ENCODE assay signal across 8 cellular contexts in the genomic region with DNA sequence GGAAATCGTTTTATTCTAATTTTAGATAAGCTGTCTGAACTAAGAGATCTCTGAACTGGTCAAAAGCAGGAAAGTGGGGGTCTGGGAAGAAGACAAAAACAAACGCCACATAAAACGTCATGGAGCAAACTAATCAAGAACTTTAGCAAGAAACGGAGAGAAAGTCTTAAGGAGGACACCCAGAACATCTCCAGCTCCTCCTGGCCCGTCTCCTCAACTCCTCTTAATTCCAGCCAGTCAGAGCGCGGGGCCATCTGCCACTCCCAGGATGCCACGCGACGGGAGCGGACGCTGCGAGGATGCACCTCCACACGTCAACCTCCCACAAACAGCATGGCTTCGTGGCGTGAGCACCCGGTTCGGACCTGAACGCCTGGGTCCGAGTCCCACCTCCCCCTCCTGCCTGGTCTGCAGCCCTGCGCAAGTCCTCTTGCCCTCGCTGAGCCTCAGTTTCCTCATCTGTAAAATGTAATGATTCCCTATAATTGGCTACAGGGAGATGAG. TPM values are rescaled to one million over a fixed set of nuclear protein-coding genes. Genes with fewer than 3 reads are reported as not detected.
A peak's percentile ranks its signal among the peaks of the same experiment; 100 is the strongest.
DNase-seq lines count a peak whose midpoint lies in the region; ATAC-seq and TF ChIP-seq lines count a peak whose summit lies in the region.

No MANE protein-coding gene starts in this region.

- peaks cover 29% of the 10 kb centered on the region for H3K27me3 Mint-ChIP-seq in activated CD4-positive, alpha-beta T cell treated with anti-CD3 and anti-CD28 coated beads, Interleukin-2, amount 10 ng/mL, durations not matched to agents 7 days and 5 days

- TF ChIP-seq CTCF in GM12875 (IDR thresholded peaks at IDR 0.05; ENCODE audit: borderline replicate concordance, insufficient read depth, low read depth, low read length), result no peak
- no peak for TF ChIP-seq CTCF in coronary artery (IDR thresholded peaks at IDR 0.05)

- CTCF ChIA-PET in activated CD4-positive, alpha-beta T cell treated with anti-CD3 and anti-CD28 coated beads, Interleukin-2, amount 10 ng/mL, durations not matched to agents 7 days and 5 days (lab: Charles Lee), result no interaction called here

- peak overlapping the region; percentile 98 for H3K27ac Mint-ChIP-seq in activated CD4-positive, alpha-beta T cell treated with anti-CD3 and anti-CD28 coated beads, Interleukin-2, amount 10 ng/mL, durations not matched to agents 7 days and 5 days

- H3K9me3 Mint-ChIP-seq in activated CD4-positive, alpha-beta T cell treated with anti-CD3 and anti-CD28 coated beads, Interleukin-2, amount 10 ng/mL, durations not matched to agents 7 days and 5 days, result no peaks in the 10 kb centered on the region

- ATAC-seq in HG03342 (IDR thresholded peaks at IDR 0.05; ENCODE audit: unreplicated experiment), result peak; percentile 33
- ATAC-seq in left lobe of liver, result peak; percentile 43
- no peak for ATAC-seq in GM18870 (IDR thresholded peaks at IDR 0.05; ENCODE audit: unreplicated experiment)

- DNase-seq in NCI-H526 (lab: John Stamatoyannopoulos, UW) (peak; percentile 34 to 75), coronary artery (ENCODE audit: low spot score) (peak; percentile 85), left lobe of liver (ENCODE audit: low spot score) (peak; percentile 75)
- DNase-seq in activated CD4-positive, alpha-beta T cell treated with anti-CD3 and anti-CD28 coated beads, Interleukin-2, amount 10 ng/mL, durations not matched to agents 7 days and 5 days, result peak; percentile 83
- DNase-seq in stimulated activated CD4-positive, alpha-beta T cell treated with anti-CD3 and anti-CD28 coated beads, Interleukin-2, amount 100 ng/mL, for 4 hours (ENCODE audit: low read depth), result peak; percentile 56

- H3K36me3 Mint-ChIP-seq in activated CD4-positive, alpha-beta T cell treated with anti-CD3 and anti-CD28 coated beads, Interleukin-2, amount 10 ng/mL, durations not matched to agents 7 days and 5 days (ENCODE audit: low read depth), result peaks cover 9% of the 10 kb centered on the region

- peaks cover 45% of the 10 kb centered on the region for H3K4me1 Mint-ChIP-seq in activated CD4-positive, alpha-beta T cell treated with anti-CD3 and anti-CD28 coated beads, Interleukin-2, amount 10 ng/mL, durations not matched to agents 7 days and 5 days

- peak overlapping the region; percentile 99 for H3K4me3 Mint-ChIP-seq in activated CD4-positive, alpha-beta T cell treated with anti-CD3 and anti-CD28 coated beads, Interleukin-2, amount 10 ng/mL, durations not matched to agents 7 days and 5 days

- H3K4me3 ChIP-seq in GM12875 (ENCODE audit: low read depth, low read length) (peak overlapping the region; percentile 89), coronary artery (peak overlapping the region; percentile 85)

- POLR2A ChIA-PET in activated CD4-positive, alpha-beta T cell treated with anti-CD3 and anti-CD28 coated beads, Interleukin-2, amount 10 ng/mL, durations not matched to agents 7 days and 5 days (lab: Charles Lee), result interaction anchor here (0.5 to 0.7 kb wide), 3 partner anchors 9 to 80 kb away, joined by 3 to 8 read pairs (median 3); no protein-coding TSS in a partner anchor

- peak overlapping the region; percentile 66 to 95 for H3K27ac ChIP-seq in coronary artery

RNA-seq across cellular contexts. Expression of gene MMS19, which starts 0.6 kb away (rescaled TPM):
- total RNA-seq in activated CD4-positive, alpha-beta T cell treated with anti-CD3 and anti-CD28 coated beads, Interleukin-2, amount 10 ng/mL, durations not matched to agents 7 days and 5 days, result 10 to 100 TPM; 64.7 to 68.6 TPM
- 20.7 TPM for total RNA-seq in left lobe of liver

RNA-seq across cellular contexts. Expression of gene UBTD1, which starts 1.1 kb away (rescaled TPM):
- under 1 TPM; 0.50 to 0.72 TPM for total RNA-seq in activated CD4-positive, alpha-beta T cell treated with anti-CD3 and anti-CD28 coated beads, Interleukin-2, amount 10 ng/mL, durations not matched to agents 7 days and 5 days
- total RNA-seq in left lobe of liver, result 7.1 TPM

RNA-seq across cellular contexts. Expression of gene ZDHHC16, which starts 51.6 kb away (rescaled TPM):
- total RNA-seq in activated CD4-positive, alpha-beta T cell treated with anti-CD3 and anti-CD28 coated beads, Interleukin-2, amount 10 ng/mL, durations not matched to agents 7 days and 5 days, result 10 to 100 TPM; 38.5 to 39.3 TPM
- total RNA-seq in left lobe of liver, result 25.2 TPM

RNA-seq across cellular contexts. Expression of gene EXOSC1, which starts 51.8 kb away (rescaled TPM):
- total RNA-seq in activated CD4-positive, alpha-beta T cell treated with anti-CD3 and anti-CD28 coated beads, Interleukin-2, amount 10 ng/mL, durations not matched to agents 7 days and 5 days, result 10 to 100 TPM; 45.5 to 50.0 TPM
- total RNA-seq in left lobe of liver, result 10.3 TPM
